16 cellular contexts compared by ENCODE assay signal in the genomic region with DNA sequence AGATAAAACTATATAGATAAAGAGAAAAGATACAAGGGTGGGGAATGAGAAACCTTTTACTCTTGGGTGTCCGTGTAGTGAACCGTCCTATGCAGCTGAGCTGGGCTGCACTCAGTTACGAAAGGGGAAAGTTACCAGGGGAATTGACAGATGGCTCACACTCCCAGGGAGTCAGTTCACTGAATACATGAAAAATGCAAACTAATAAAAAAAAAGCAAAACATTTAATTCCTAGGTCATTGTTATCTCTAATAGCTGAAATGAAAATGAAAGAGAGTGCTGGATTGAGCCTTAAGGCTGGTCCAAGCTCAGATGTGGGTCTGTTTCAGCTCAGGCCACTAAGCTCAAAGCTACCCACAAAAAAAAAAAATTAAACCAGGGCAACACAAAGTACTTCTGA.
A peak's percentile ranks its signal among the peaks of the same experiment; 100 is the strongest.
DNase-seq lines count a peak whose midpoint lies in the region; ATAC-seq and TF ChIP-seq lines count a peak whose summit lies in the region.
"Had no signal": no experiment of that assay in that cellular context is flagged by ENCODE, and none has a peak within 500 bp of the region (broad histone marks: within the 10 kb centered on the region; RNA-seq: fewer than 3 reads in every experiment).

No MANE protein-coding gene starts in this region.

- no peak overlapping the region for H3K27ac ChIP-seq in esophagus muscularis mucosa (replicated peaks in 1 of 4)
- H3K27ac ChIP-seq: ascending aorta had no signal

- no peaks in the 10 kb centered on the region for H3K36me3 ChIP-seq in esophagus muscularis mucosa
- H3K36me3 ChIP-seq: ascending aorta had no signal

- TF ChIP-seq POLR2A in esophagus muscularis mucosa (IDR thresholded peaks at IDR 0.05; ENCODE audit: low read depth), result no peak

- ATAC-seq in Right ventricle myocardium superior (ENCODE audit: poor library complexity), result peak; percentile 46
- ATAC-seq in HG03439 (IDR thresholded peaks at IDR 0.05; ENCODE audit: unreplicated experiment), result peak; percentile 51
- ATAC-seq: esophagus mucosa, K562 had no signal

- no peak for TF ChIP-seq EP300 in esophagus muscularis mucosa (IDR thresholded peaks at IDR 0.05)

- H3K4me1 ChIP-seq in esophagus muscularis mucosa, result no peaks in the 10 kb centered on the region
- H3K4me1 ChIP-seq: ascending aorta had no signal

- H3K27me3 ChIP-seq in esophagus muscularis mucosa, result no peaks in the 10 kb centered on the region
- H3K27me3 ChIP-seq: ascending aorta had no signal

- 76% methylated on average over 3 of the region's 3 CpGs for WGBS in esophagus muscularis mucosa

- intact Hi-C loops in Right ventricle myocardium superior (cut with DNase I), result no loop called here
- intact Hi-C loops in cardiac septum (cut with DNase I), result no loop called here
- intact Hi-C loops in esophagus muscularis mucosa (cut with DNase I), result no loop called here

- DNase-seq in Right ventricle myocardium superior (no peak), cardiac septum (ENCODE audit: low spot score) (no peak), esophagus muscularis mucosa (ENCODE audit: extremely low spot score) (peak; percentile 42), NCI-H2029 treated with DMSO at 0.1 percent for 48 hours (lab: John Stamatoyannopoulos, UW) (no peak), midbrain (lab: John Stamatoyannopoulos, UW) (no peak), globus pallidus (ENCODE audit: low spot score) (no peak)
- DNase-seq in stimulated activated CD4-positive, alpha-beta T cell treated with anti-CD3 and anti-CD28 coated beads, Interleukin-4, amount 100 ng/mL, for 1 hour, result no peak
- DNase-seq: activated CD4-positive, alpha-beta T cell treated with anti-CD3 and anti-CD28 coated beads, Interleukin-2, amount 50 U/mL, for 48 hours; hippocampal formation; left cardiac atrium; NCI-H1436 treated with DMSO at 0.1 percent for 48 hours; stimulated activated CD4-positive, alpha-beta T cell treated with anti-CD3 and anti-CD28 coated beads, Interleukin-15, amount 100 ng/mL, for 24 hours had no signal

- no peaks in the 10 kb centered on the region for H3K9me3 ChIP-seq in esophagus muscularis mucosa
- H3K9me3 ChIP-seq: ascending aorta had no signal

- no peak overlapping the region for H3K4me3 ChIP-seq in esophagus muscularis mucosa
- H3K4me3 ChIP-seq: ascending aorta, K562 had no signal

- TF ChIP-seq CTCF in esophagus muscularis mucosa (IDR thresholded peaks at IDR 0.05), result no peak
